12 cellular contexts compared by ENCODE assay signal in the genomic region with DNA sequence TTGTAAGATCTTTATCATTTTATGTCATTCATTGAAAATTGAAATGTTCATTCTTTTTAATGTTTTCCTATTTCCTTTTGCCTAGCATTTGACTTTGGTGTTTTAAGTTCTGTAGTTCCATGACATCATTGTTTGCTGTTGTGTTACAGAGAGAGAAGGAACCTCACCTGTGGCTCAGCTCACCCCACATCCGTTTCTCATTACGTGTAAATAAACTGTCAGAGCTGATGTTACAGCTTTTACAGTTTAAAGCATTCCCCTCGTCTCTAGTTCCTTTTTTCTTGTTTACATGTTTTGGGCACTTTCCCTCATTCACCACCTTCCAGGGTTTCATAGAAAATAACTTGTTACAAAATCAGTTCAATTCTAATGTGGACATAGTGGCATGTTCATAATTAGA.
A peak's percentile ranks its signal among the peaks of the same experiment; 100 is the strongest.
DNase-seq lines count a peak whose midpoint lies in the region; ATAC-seq and TF ChIP-seq lines count a peak whose summit lies in the region.
"Had no signal": no experiment of that assay in that cellular context is flagged by ENCODE, and none has a peak within 500 bp of the region (broad histone marks: within the 10 kb centered on the region; RNA-seq: fewer than 3 reads in every experiment).

No MANE protein-coding gene starts in this region.

- intact Hi-C loops in left colon (cut with DNase I, micrococcal nuclease) = no loop called here

- ATAC-seq in HG02798 (IDR thresholded peaks at IDR 0.05; ENCODE audit: poor library complexity, unreplicated experiment) = peak; percentile 95
- ATAC-seq in HG03097 (IDR thresholded peaks at IDR 0.05; ENCODE audit: low FRiP score, unreplicated experiment) = no peak
- ATAC-seq in left colon = no peak

- no peaks in the 10 kb centered on the region for H4K20me1 ChIP-seq in OCI-LY3 (ENCODE audit: insufficient read depth, low read length)

- H3K36me3 ChIP-seq in GM06990 (ENCODE audit: control insufficient read depth, insufficient read depth, low read length) (no peaks in the 10 kb centered on the region), OCI-LY3 (replicated peaks; ENCODE audit: low read depth, low read length) (no peaks in the 10 kb centered on the region)

- no peak overlapping the region for H3K27ac ChIP-seq in OCI-LY3 (ENCODE audit: low read length)
- H3K27ac ChIP-seq: parathyroid adenoma, RWPE1 had no signal

- no peaks in the 10 kb centered on the region for H3K27me3 ChIP-seq in GM06990 (replicated peaks; ENCODE audit: control insufficient read depth, insufficient read depth, low read length)
- peaks cover 38% of the 10 kb centered on the region for H3K27me3 ChIP-seq in OCI-LY3 (ENCODE audit: low read depth, low read length)

- H3K79me2 ChIP-seq in OCI-LY3 (ENCODE audit: low read length) = no peaks in the 10 kb centered on the region
- H3K79me2 ChIP-seq: parathyroid adenoma had no signal

- H3K9ac ChIP-seq in OCI-LY3 (ENCODE audit: low read length) = no peak overlapping the region
- H3K9ac ChIP-seq: parathyroid adenoma had no signal

- peaks cover 19% of the 10 kb centered on the region for H3K4me1 ChIP-seq in OCI-LY3 (ENCODE audit: low read length)
- H3K4me1 ChIP-seq: parathyroid adenoma had no signal

- no peaks in the 10 kb centered on the region for H3K9me3 ChIP-seq in OCI-LY3 (ENCODE audit: insufficient read depth, low read length)

- DNase-seq in GM06990 (ENCODE audit: extremely low read depth, insufficient read length) = peak; percentile 13
- DNase-seq in GM19238 (ENCODE audit: insufficient read length, low spot score) = peak; percentile 10
- DNase-seq in COR-L47 (lab: John Stamatoyannopoulos, UW) = no peak
- no peak for DNase-seq in DMS114 treated with DMSO at 0.1 percent for 48 hours (lab: John Stamatoyannopoulos, UW; ENCODE audit: unreplicated experiment)
- DNase-seq in left colon = no peak
- DNase-seq: H7, NCI-H1092 had no signal

- TF ChIP-seq CTCF in GM06990 (IDR thresholded peaks at IDR 0.05; ENCODE audit: insufficient read depth, low read length, poor library complexity, severe bottlenecking) (no peak), OCI-LY3 (IDR thresholded peaks at IDR 0.05; ENCODE audit: low read depth, low read length) (no peak)

- H3K4me2 ChIP-seq in OCI-LY3 (ENCODE audit: low read length) = peak overlapping the region; percentile 38

- no peak overlapping the region for H2AFZ ChIP-seq in OCI-LY3 (ENCODE audit: low read depth, low read length)
- H2AFZ ChIP-seq: parathyroid adenoma had no signal

- H3K4me3 ChIP-seq in GM06990 (replicated peaks; ENCODE audit: low read depth, low read length) (no peak overlapping the region), OCI-LY3 (ENCODE audit: low read length) (no peak overlapping the region)

Comparison
In these comparisons a context has a peak if more than half of its experiments do, and no peak if none do; other contexts are left out.
1. DNase-seq: peak in GM06990 (single experiment) and GM19238 (single experiment); none in COR-L47 (single experiment), DMS114 treated with DMSO at 0.1 percent for 48 hours (single experiment) and left colon (0 of 2).